Comparison of ENCODE assay signal across 16 cellular contexts in genomic region chr19:38529610-38530009, GRCh38.
"Had no signal": no experiment of that assay in that cellular context is flagged by ENCODE, and none has a peak within 500 bp of the region (broad histone marks: within the 10 kb centered on the region; RNA-seq: fewer than 3 reads in every experiment).

No MANE protein-coding gene starts in this region.

- H3K4me3 ChIP-seq: esophagus squamous epithelium, ovary, testis, upper lobe of right lung had no signal

- H3K4me1 ChIP-seq: esophagus squamous epithelium, testis, upper lobe of right lung had no signal

- H3K36me3 ChIP-seq: esophagus squamous epithelium, ovary, upper lobe of right lung had no signal

- H3K4me3 Mint-ChIP-seq: activated naive CD4-positive, alpha-beta T cell treated with anti-CD3 and anti-CD28 coated beads, Interleukin-2, amount 50 U/mL, for 24 hours; dendritic cell treated with granulocyte-macrophage colony-stimulating factor and Interleukin-4, amounts not matched to agents 40 ng/mL and 50 ng/mL, for 4 days; memory B cell; natural killer cell treated with Interleukin-12 subunit alpha and Interleukin-12 subunit beta and Interleukin-15 and Interleukin-18, amount 100 ng/mL, for 72 hours had no signal

- H3K9me3 Mint-ChIP-seq: activated naive CD4-positive, alpha-beta T cell treated with anti-CD3 and anti-CD28 coated beads, Interleukin-2, amount 50 U/mL, for 24 hours; activated T-helper 2 cell treated with anti-CD3 and anti-CD28 coated beads, Interferon-gamma antibody, Interleukin-2, Interleukin-4, amounts not matched to agents 10 μg/mL and 5 μg/mL and 100 μg/mL, durations not matched to agents 14 hours and 24 hours and 36 hours; memory B cell; natural killer cell treated with Interleukin-12 subunit alpha and Interleukin-12 subunit beta and Interleukin-15 and Interleukin-18, amount 100 ng/mL, for 72 hours had no signal

- H3K36me3 Mint-ChIP-seq: activated naive CD4-positive, alpha-beta T cell treated with anti-CD3 and anti-CD28 coated beads, Interleukin-2, amount 50 U/mL, for 24 hours; natural killer cell treated with Interleukin-12 subunit alpha and Interleukin-12 subunit beta and Interleukin-15 and Interleukin-18, amount 100 ng/mL, for 72 hours had no signal

- H3K27ac ChIP-seq: esophagus squamous epithelium, ovary, testis, upper lobe of right lung had no signal

- DNase-seq: activated CD4-positive, alpha-beta T cell treated with anti-CD3 and anti-CD28 coated beads, Interleukin-2, amount 50 U/mL, for 1 hour; cerebellar nuclear complex; esophagus squamous epithelium; foreskin fibroblast; left colon; ovary; stimulated activated CD4-positive, alpha-beta T cell treated with anti-CD3 and anti-CD28 coated beads, Interleukin-4, amount 100 ng/mL, for 1 hour; stimulated activated CD8-positive, alpha-beta memory T cell treated with anti-CD3 and anti-CD28 coated beads, Interleukin-4, amount 100 ng/mL, for 48 hours; stimulated activated naive CD8-positive, alpha-beta T cell treated with anti-CD3 and anti-CD28 coated beads, Interleukin-15, Interleukin-2, amounts not matched to agents 100 U/mL and 50 U/mL, for 24 hours; testis; upper lobe of right lung had no signal

- H3K9me3 ChIP-seq: ovary, testis, upper lobe of right lung had no signal

- H3K27me3 Mint-ChIP-seq: activated naive CD4-positive, alpha-beta T cell treated with anti-CD3 and anti-CD28 coated beads, Interleukin-2, amount 50 U/mL, for 24 hours had no signal

- H3K4me1 Mint-ChIP-seq: activated naive CD4-positive, alpha-beta T cell treated with anti-CD3 and anti-CD28 coated beads, Interleukin-2, amount 50 U/mL, for 24 hours; memory B cell had no signal

- H3K27me3 ChIP-seq: ovary, testis had no signal

- H3K27ac Mint-ChIP-seq: activated naive CD4-positive, alpha-beta T cell treated with anti-CD3 and anti-CD28 coated beads, Interleukin-2, amount 50 U/mL, for 24 hours; activated T-helper 2 cell treated with anti-CD3 and anti-CD28 coated beads, Interferon-gamma antibody, Interleukin-2, Interleukin-4, amounts not matched to agents 10 μg/mL and 5 μg/mL and 100 μg/mL, durations not matched to agents 14 hours and 24 hours and 36 hours; dendritic cell treated with granulocyte-macrophage colony-stimulating factor and Interleukin-4, amounts not matched to agents 40 ng/mL and 50 ng/mL, for 4 days; memory B cell; natural killer cell treated with Interleukin-12 subunit alpha and Interleukin-12 subunit beta and Interleukin-15 and Interleukin-18, amount 100 ng/mL, for 72 hours had no signal
